In genomic region chr7:140239653-140239935, GRCh38 we compare ENCODE assay signal across 1 cellular context.
TF ChIP-seq lines count a peak whose summit lies in the region.

No MANE protein-coding gene starts in this region.

TF ChIP-seq in GM12878, 131 proteins besides CTCF, POLR2A, EP300 and RAD21 (continued from another document):
- TF ChIP-seq E4F1 (IDR thresholded peaks at IDR 0.05; ENCODE audit: borderline replicate concordance, partially characterized antibody) (no peak), MYB (IDR thresholded peaks at IDR 0.05; ENCODE audit: borderline replicate concordance, low read depth, low read length) (no peak), ZNF592 (IDR thresholded peaks at IDR 0.05) (no peak), PML (IDR thresholded peaks at IDR 0.05; ENCODE audit: low read length) (no peak), SMARCA5 (IDR thresholded peaks at IDR 0.05) (no peak)
- TF ChIP-seq, protein P1, sequence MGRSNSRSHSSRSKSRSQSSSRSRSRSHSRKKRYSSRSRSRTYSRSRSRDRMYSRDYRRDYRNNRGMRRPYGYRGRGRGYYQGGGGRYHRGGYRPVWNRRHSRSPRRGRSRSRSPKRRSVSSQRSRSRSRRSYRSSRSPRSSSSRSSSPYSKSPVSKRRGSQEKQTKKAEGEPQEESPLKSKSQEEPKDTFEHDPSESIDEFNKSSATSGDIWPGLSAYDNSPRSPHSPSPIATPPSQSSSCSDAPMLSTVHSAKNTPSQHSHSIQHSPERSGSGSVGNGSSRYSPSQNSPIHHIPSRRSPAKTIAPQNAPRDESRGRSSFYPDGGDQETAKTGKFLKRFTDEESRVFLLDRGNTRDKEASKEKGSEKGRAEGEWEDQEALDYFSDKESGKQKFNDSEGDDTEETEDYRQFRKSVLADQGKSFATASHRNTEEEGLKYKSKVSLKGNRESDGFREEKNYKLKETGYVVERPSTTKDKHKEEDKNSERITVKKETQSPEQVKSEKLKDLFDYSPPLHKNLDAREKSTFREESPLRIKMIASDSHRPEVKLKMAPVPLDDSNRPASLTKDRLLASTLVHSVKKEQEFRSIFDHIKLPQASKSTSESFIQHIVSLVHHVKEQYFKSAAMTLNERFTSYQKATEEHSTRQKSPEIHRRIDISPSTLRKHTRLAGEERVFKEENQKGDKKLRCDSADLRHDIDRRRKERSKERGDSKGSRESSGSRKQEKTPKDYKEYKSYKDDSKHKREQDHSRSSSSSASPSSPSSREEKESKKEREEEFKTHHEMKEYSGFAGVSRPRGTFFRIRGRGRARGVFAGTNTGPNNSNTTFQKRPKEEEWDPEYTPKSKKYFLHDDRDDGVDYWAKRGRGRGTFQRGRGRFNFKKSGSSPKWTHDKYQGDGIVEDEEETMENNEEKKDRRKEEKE (IDR thresholded peaks at IDR 0.05): no peak
- TF ChIP-seq, protein P2, sequence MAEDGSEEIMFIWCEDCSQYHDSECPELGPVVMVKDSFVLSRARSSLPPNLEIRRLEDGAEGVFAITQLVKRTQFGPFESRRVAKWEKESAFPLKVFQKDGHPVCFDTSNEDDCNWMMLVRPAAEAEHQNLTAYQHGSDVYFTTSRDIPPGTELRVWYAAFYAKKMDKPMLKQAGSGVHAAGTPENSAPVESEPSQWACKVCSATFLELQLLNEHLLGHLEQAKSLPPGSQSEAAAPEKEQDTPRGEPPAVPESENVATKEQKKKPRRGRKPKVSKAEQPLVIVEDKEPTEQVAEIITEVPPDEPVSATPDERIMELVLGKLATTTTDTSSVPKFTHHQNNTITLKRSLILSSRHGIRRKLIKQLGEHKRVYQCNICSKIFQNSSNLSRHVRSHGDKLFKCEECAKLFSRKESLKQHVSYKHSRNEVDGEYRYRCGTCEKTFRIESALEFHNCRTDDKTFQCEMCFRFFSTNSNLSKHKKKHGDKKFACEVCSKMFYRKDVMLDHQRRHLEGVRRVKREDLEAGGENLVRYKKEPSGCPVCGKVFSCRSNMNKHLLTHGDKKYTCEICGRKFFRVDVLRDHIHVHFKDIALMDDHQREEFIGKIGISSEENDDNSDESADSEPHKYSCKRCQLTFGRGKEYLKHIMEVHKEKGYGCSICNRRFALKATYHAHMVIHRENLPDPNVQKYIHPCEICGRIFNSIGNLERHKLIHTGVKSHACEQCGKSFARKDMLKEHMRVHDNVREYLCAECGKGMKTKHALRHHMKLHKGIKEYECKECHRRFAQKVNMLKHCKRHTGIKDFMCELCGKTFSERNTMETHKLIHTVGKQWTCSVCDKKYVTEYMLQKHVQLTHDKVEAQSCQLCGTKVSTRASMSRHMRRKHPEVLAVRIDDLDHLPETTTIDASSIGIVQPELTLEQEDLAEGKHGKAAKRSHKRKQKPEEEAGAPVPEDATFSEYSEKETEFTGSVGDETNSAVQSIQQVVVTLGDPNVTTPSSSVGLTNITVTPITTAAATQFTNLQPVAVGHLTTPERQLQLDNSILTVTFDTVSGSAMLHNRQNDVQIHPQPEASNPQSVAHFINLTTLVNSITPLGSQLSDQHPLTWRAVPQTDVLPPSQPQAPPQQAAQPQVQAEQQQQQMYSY (CRISPR knock-in tag; IDR thresholded peaks at IDR 0.05): no peak
